ENCODE assay signal across 20 cellular contexts in genomic region chr4:6008092-6008551, GRCh38. TPM values are rescaled to one million over a fixed set of nuclear protein-coding genes. Genes with fewer than 3 reads are reported as not detected.
DNase-seq lines count a peak whose midpoint lies in the region; ATAC-seq, FAIRE-seq and TF ChIP-seq lines count a peak whose summit lies in the region.
"Had no signal": no experiment of that assay in that cellular context is flagged by ENCODE, and none has a peak within 500 bp of the region (broad histone marks: within the 10 kb centered on the region; RNA-seq: fewer than 3 reads in every experiment).

No MANE protein-coding gene starts in this region.

- CTCF ChIA-PET in H1 (lab: Charles Lee; ENCODE audit: partially characterized antibody): interaction anchor here (0.6 to 5.9 kb wide), 11 partner anchors 9 to 319 kb away, joined by 3 to 62 read pairs (median 6); partner anchors contain the start of gene C4orf50

- intact Hi-C loops in CD14-positive monocyte (cut with micrococcal nuclease): no loop called here

- H2BK20ac ChIP-seq in H9 (ENCODE audit: low read depth, low read length, poor library complexity, severe bottlenecking) (no peak overlapping the region), H1 (ENCODE audit: low read length) (no peak overlapping the region)

- FAIRE-seq in H1 (lab: Jason Lieb, UNC): no peak
- FAIRE-seq: colon, GM18507 had no signal

- H2AK5ac ChIP-seq in H9 (ENCODE audit: insufficient read length, low read length): no peak overlapping the region
- no peak overlapping the region for H2AK5ac ChIP-seq in H1 (ENCODE audit: low read depth, low read length)

- H2BK5ac ChIP-seq in H9 (ENCODE audit: insufficient read length, low read length) (no peak overlapping the region), H1 (ENCODE audit: low read depth, low read length) (no peak overlapping the region)

- POLR2A ChIA-PET in H1 (lab: Charles Lee; ENCODE audit: partially characterized antibody): no interaction called here

- H3K4ac ChIP-seq in H9 (ENCODE audit: low read depth, low read length) (no peak overlapping the region), H1 (replicated peaks; ENCODE audit: insufficient read length, low read depth, low read length) (no peak overlapping the region)

- WGBS in H9 (ENCODE audit: extremely low coverage, insufficient read length, low lambda C conversion rate): no CpG with 5 or more reads among the region's 54 CpGs
- 38% methylated on average over 39 of the region's 54 CpGs; no CpG with 5 or more reads in 1 of the 2 experiments for WGBS in H1 (ENCODE audit: extremely low coverage in 1 of 2, insufficient coverage in 1 of 2, insufficient read length in 1 of 2, insufficient replicate concordance in 2 of 2, low coverage in 1 of 2, low lambda C conversion rate in 2 of 2, missing lambda C conversion rate in 1 of 2), 2 experiments

- no peak overlapping the region for H3K18ac ChIP-seq in H9 (ENCODE audit: insufficient read length, low read depth, low read length)
- H3K18ac ChIP-seq in H1 (ENCODE audit: extremely low read depth, low read length): no peak overlapping the region

- no peak overlapping the region for H2AFZ ChIP-seq in H9 (ENCODE audit: low read length)
- H2AFZ ChIP-seq in H1 (ENCODE audit: low read length): peak overlapping the region; percentile 18; the same call in 1 of the 2 replicates

- no peak overlapping the region for H4K5ac ChIP-seq in H9 (ENCODE audit: insufficient read length, low read depth, low read length)
- H4K5ac ChIP-seq in H1 (ENCODE audit: insufficient read length, low read depth, low read length): no peak overlapping the region

- no peaks in the 10 kb centered on the region for H3K4me1 ChIP-seq in H9 (ENCODE audit: insufficient read depth, low read length)
- H3K4me1 ChIP-seq in H1 (replicated peaks in 1 of 4; ENCODE audit: control insufficient read depth in 3 of 4, insufficient read depth in 4 of 4, low read length in 3 of 4): no peaks in the 10 kb centered on the region; a peak in 1 of 7 replicates
- H3K4me1 ChIP-seq: right lobe of liver had no signal

- H3K79me2 ChIP-seq in H9 (ENCODE audit: insufficient read depth, low read length) (no peaks in the 10 kb centered on the region), H1 (ENCODE audit: control insufficient read depth in 1 of 2, insufficient read depth in 2 of 2, low read length in 2 of 2) (no peaks in the 10 kb centered on the region)

- H3K4me2 ChIP-seq in H9 (ENCODE audit: insufficient read depth, insufficient read length, low read length): no peak overlapping the region
- peak overlapping the region; percentile 31 to 50 for H3K4me2 ChIP-seq in H1 (ENCODE audit: insufficient read depth in 1 of 2, low read depth in 2 of 2, low read length in 2 of 2)

- H3K4me3 Mint-ChIP-seq in CD14-positive monocyte (peak overlapping the region in 1 of 2 donors; percentile 57), H9 (peak overlapping the region in 1 of 2 experiments; percentile 35; a peak in 2 of 5 replicates)
- H3K4me3 Mint-ChIP-seq in natural killer cell treated with Interleukin-12 subunit alpha and Interleukin-12 subunit beta and Interleukin-15 and Interleukin-18, amount 100 ng/mL, for 72 hours: no peak overlapping the region
- H3K4me3 Mint-ChIP-seq: T-helper 17 cell had no signal

- DNase-seq in CD14-positive monocyte (ENCODE audit: low spot score): peak; percentile 5
- peak; percentile 76 for DNase-seq in H9
- peak; percentile 19 to 67 for DNase-seq in H1 (ENCODE audit: low read depth in 1 of 2, low spot score in 2 of 2)
- peak; percentile 18 for DNase-seq in natural killer cell treated with Interleukin-12 subunit alpha and Interleukin-12 subunit beta and Interleukin-15 and Interleukin-18, amount 100 ng/mL, for 72 hours (ENCODE audit: low spot score)
- DNase-seq in NCI-H1092 treated with DMSO at 0.1 percent for 48 hours (lab: John Stamatoyannopoulos, UW): no peak
- DNase-seq: activated naive CD4-positive, alpha-beta T cell treated with anti-CD3 and anti-CD28 coated beads, Interleukin-2, amount 50 U/mL, for 16 hours; DMS153; NCI-H1092; NCI-H2227 treated with DMSO at 0.1 percent for 48 hours; Right ventricle myocardium superior; T-helper 17 cell had no signal

- TF ChIP-seq EP300 in H1 (IDR thresholded peaks at IDR 0.05; ENCODE audit: borderline replicate concordance in 1 of 2, low read depth in 2 of 2, low read length in 2 of 2): no peak

- H3K9ac ChIP-seq in H9 (ENCODE audit: extremely low read depth, insufficient read length, low read length) (no peak overlapping the region), H1 (replicated peaks in 1 of 4; ENCODE audit: extremely low read depth in 1 of 4, low read depth in 3 of 4, low read length in 3 of 4) (no peak overlapping the region)

- H3K23ac ChIP-seq in H9 (ENCODE audit: insufficient read length, low read depth, low read length) (no peak overlapping the region), H1 (ENCODE audit: insufficient read length) (no peak overlapping the region)

- H3K9me3 ChIP-seq in H9 (ENCODE audit: control insufficient read depth, low read depth, low read length) (no peaks in the 10 kb centered on the region), H1 (ENCODE audit: insufficient read depth in 2 of 2, low read depth in 1 of 2, low read length in 1 of 2) (peaks cover 0 to 7% of the 10 kb centered on the region in 2 experiments; a peak in 1 of 4 replicates)
- H3K9me3 ChIP-seq: neutrophil, right lobe of liver, suprapubic skin had no signal

- H3K27me3 ChIP-seq in H9 (ENCODE audit: insufficient read depth, low read length) (peaks cover 2% of the 10 kb centered on the region; the same call in 1 of the 2 replicates), H1 (replicated peaks in 1 of 4; ENCODE audit: control insufficient read depth in 3 of 4, extremely low read depth in 1 of 4, insufficient read depth in 3 of 4, low read length in 3 of 4) (peaks cover 0 to 22% (median 17%) of the 10 kb centered on the region in 4 experiments; a peak in 6 of 7 replicates)
- H3K27me3 ChIP-seq: right lobe of liver had no signal

- peaks cover 12 to 26% (median 22%) of the 10 kb centered on the region in 3 donors for H3K27me3 Mint-ChIP-seq in CD14-positive monocyte (ENCODE audit: low read depth in 3 of 3)
- peaks cover 32% of the 10 kb centered on the region for H3K27me3 Mint-ChIP-seq in H9 (ENCODE audit: low read depth)
- H3K27me3 Mint-ChIP-seq in natural killer cell treated with Interleukin-12 subunit alpha and Interleukin-12 subunit beta and Interleukin-15 and Interleukin-18, amount 100 ng/mL, for 72 hours: peaks cover 19 to 30% of the 10 kb centered on the region in 2 donors

- H2BK12ac ChIP-seq in H9 (ENCODE audit: insufficient read length, low read depth, low read length) (no peak overlapping the region), H1 (ENCODE audit: low read depth, low read length) (no peak overlapping the region)

- no peak overlapping the region for H3K27ac Mint-ChIP-seq in CD14-positive monocyte
- no peak overlapping the region for H3K27ac Mint-ChIP-seq in H9
- no peak overlapping the region for H3K27ac Mint-ChIP-seq in natural killer cell treated with Interleukin-12 subunit alpha and Interleukin-12 subunit beta and Interleukin-15 and Interleukin-18, amount 100 ng/mL, for 72 hours
- H3K27ac Mint-ChIP-seq: T-helper 17 cell had no signal

- peak in 1 of 2 donors; percentile 39 for ATAC-seq in natural killer cell treated with Interleukin-12 subunit alpha and Interleukin-12 subunit beta and Interleukin-15 and Interleukin-18, amount 100 ng/mL, for 72 hours
- ATAC-seq in HG02885 (IDR thresholded peaks at IDR 0.05; ENCODE audit: poor library complexity, unreplicated experiment) (no peak), GM18870 (IDR thresholded peaks at IDR 0.05; ENCODE audit: unreplicated experiment) (no peak), HG02759 (IDR thresholded peaks at IDR 0.05; ENCODE audit: unreplicated experiment) (no peak)
- ATAC-seq: activated CD4-positive, CD25-positive, alpha-beta regulatory T cell treated with anti-CD3 and anti-CD28 coated beads, Interleukin-2, amount 50 U/mL, for 24 hours; T-helper 17 cell had no signal

- H3K9me3 Mint-ChIP-seq in CD14-positive monocyte: no peaks in the 10 kb centered on the region
- peaks cover 0 to 3% of the 10 kb centered on the region in 2 experiments; a peak in 1 of 5 replicates for H3K9me3 Mint-ChIP-seq in H9
- no peaks in the 10 kb centered on the region for H3K9me3 Mint-ChIP-seq in natural killer cell treated with Interleukin-12 subunit alpha and Interleukin-12 subunit beta and Interleukin-15 and Interleukin-18, amount 100 ng/mL, for 72 hours

- no peaks in the 10 kb centered on the region for H3K36me3 ChIP-seq in H1 (ENCODE audit: control insufficient read depth in 2 of 4, insufficient read depth in 4 of 4, low read length in 3 of 4)
- H3K36me3 ChIP-seq: neutrophil, right lobe of liver, suprapubic skin had no signal

- no peak overlapping the region for H3T11ph ChIP-seq in H9 (ENCODE audit: low read length)

- H3K27ac ChIP-seq in H9 (ENCODE audit: insufficient read length, low read depth, low read length) (no peak overlapping the region), H1 (ENCODE audit: low read depth, low read length) (no peak overlapping the region)
- H3K27ac ChIP-seq: neutrophil, right lobe of liver, suprapubic skin had no signal

- H2BK120ac ChIP-seq in H9 (ENCODE audit: low read depth, low read length, poor library complexity, severe bottlenecking) (no peak overlapping the region), H1 (replicated peaks; ENCODE audit: low read depth, low read length) (no peak overlapping the region)

- H4K20me1 ChIP-seq in H9 (ENCODE audit: control insufficient read depth, insufficient read depth, insufficient read length): no peaks in the 10 kb centered on the region
- peaks cover 0 to 6% of the 10 kb centered on the region in 2 experiments for H4K20me1 ChIP-seq in H1 (replicated peaks in 1 of 2; ENCODE audit: control insufficient read depth in 1 of 2, insufficient read depth in 2 of 2, low read length in 2 of 2)

- peak; percentile 2 to 41; a peak in 1 of 4 replicates for TF ChIP-seq RAD21 in H1 (IDR thresholded peaks at IDR 0.05 in 1 of 2, conservative IDR thresholded peaks at IDR 0.05 in 1 of 2; ENCODE audit: low read depth in 2 of 2, low read length in 2 of 2)

- no peak overlapping the region for H4K91ac ChIP-seq in H9 (ENCODE audit: insufficient read length, low read depth, low read length)
- H4K91ac ChIP-seq in H1 (replicated peaks; ENCODE audit: insufficient read length, low read length): no peak overlapping the region

- TF ChIP-seq POLR2A in H1 (IDR thresholded peaks at IDR 0.05; ENCODE audit: control extremely low read depth in 1 of 2, low read depth in 2 of 2, low read length in 2 of 2): no peak

- H2BK15ac ChIP-seq in H9 (ENCODE audit: low read depth, low read length) (no peak overlapping the region), H1 (ENCODE audit: low read length) (no peak overlapping the region)

- H3K23me2 ChIP-seq in H9 (ENCODE audit: insufficient read length, low read depth, low read length, poor library complexity, severe bottlenecking) (no peaks in the 10 kb centered on the region), H1 (ENCODE audit: low read depth, low read length) (peaks cover 16% of the 10 kb centered on the region; the same call in 1 of the 2 replicates)

- H3K56ac ChIP-seq in H9 (ENCODE audit: insufficient read length, low read depth, low read length) (no peak overlapping the region), H1 (replicated peaks; ENCODE audit: insufficient read length, low read depth, low read length) (no peak overlapping the region)

- peak overlapping the region in 3 of 4 experiments; percentile 6 to 41 (median 18); a peak in 5 of 8 replicates for H3K4me3 ChIP-seq in H1 (ENCODE audit: extremely low read depth in 1 of 4, insufficient read depth in 2 of 4, low read depth in 3 of 4, low read length in 4 of 4)
- H3K4me3 ChIP-seq: right lobe of liver, suprapubic skin had no signal

- no peaks in the 10 kb centered on the region for H3K4me1 Mint-ChIP-seq in CD14-positive monocyte
- H3K4me1 Mint-ChIP-seq in H9: peaks cover 19 to 21% of the 10 kb centered on the region in 2 experiments
- H3K4me1 Mint-ChIP-seq in natural killer cell treated with Interleukin-12 subunit alpha and Interleukin-12 subunit beta and Interleukin-15 and Interleukin-18, amount 100 ng/mL, for 72 hours (ENCODE audit: low read depth in 2 of 2): peaks cover 0 to 4% of the 10 kb centered on the region in 2 donors

- no peak overlapping the region for H3K14ac ChIP-seq in H9 (ENCODE audit: insufficient read depth, low read length)
- H3K14ac ChIP-seq in H1 (ENCODE audit: insufficient read length): no peak overlapping the region

- H3K79me1 ChIP-seq in H9 (ENCODE audit: insufficient read depth, low read depth, low read length, poor library complexity, severe bottlenecking) (no peaks in the 10 kb centered on the region), H1 (ENCODE audit: low read depth, low read length) (no peaks in the 10 kb centered on the region)

- TF ChIP-seq CTCF in CD14-positive monocyte (IDR thresholded peaks at IDR 0.05): no peak
- TF ChIP-seq CTCF in H9 (conservative IDR thresholded peaks at IDR 0.05): peak; percentile 59
- peak in 2 of 3 experiments; percentile 40 to 72; a peak in 3 of 4 replicates for TF ChIP-seq CTCF in H1 (IDR thresholded peaks at IDR 0.05; ENCODE audit: control extremely low read depth in 1 of 3, insufficient read depth in 1 of 3, low read depth in 1 of 3, low read length in 3 of 3)

- H4K8ac ChIP-seq in H9 (replicated peaks; ENCODE audit: insufficient read length, low read depth, low read length): no peak overlapping the region
- H4K8ac ChIP-seq in H1 (ENCODE audit: extremely low read depth, insufficient read depth, low read length): peak overlapping the region; percentile 31; the same call in 1 of the 2 replicates

- H3K36me3 Mint-ChIP-seq in CD14-positive monocyte (no peaks in the 10 kb centered on the region), H9 (ENCODE audit: insufficient read depth in 1 of 3, low read depth in 3 of 3) (peaks cover 0 to 2% (median 0%) of the 10 kb centered on the region in 3 experiments; a peak in 2 of 7 replicates)
- H3K36me3 Mint-ChIP-seq in natural killer cell treated with Interleukin-12 subunit alpha and Interleukin-12 subunit beta and Interleukin-15 and Interleukin-18, amount 100 ng/mL, for 72 hours: no peaks in the 10 kb centered on the region

RNA-seq across cellular contexts. Expression of gene C4orf50, which starts 10.1 kb away (rescaled TPM):
- polyA plus RNA-seq in CD14-positive monocyte: not detected
- 0.17 and 0.18 TPM in 2 replicates for total RNA-seq in H9 (2021)
- total RNA-seq in H1 (2021; fragmentation: NEBNext Ultra II Directional; extraction: Animal tissue kit (Norgen Biotek cat#: 25700)): 0.22 and 0.23 TPM in 2 replicates
- polyA plus RNA-seq in H1 (2011; rRNA removed): 0.08 and 0.16 TPM in 2 replicates
- 0.14 TPM for polyA plus RNA-seq in H1 (2011; cell fraction: cytosol; rRNA removed)
- polyA plus RNA-seq in H1 (2011; cell fraction: nucleus; rRNA removed): 0.44 TPM
- polyA plus RNA-seq in H1 (2012, experiment 1 of 2): 0.15 to 0.25 TPM (median 0.20 TPM) in 4 replicates
- 0.04 TPM for polyA plus RNA-seq in H1 (2012, experiment 2 of 2)
- polyA plus RNA-seq in H1 (2013, experiment 1 of 2): 0.06 TPM
- 0.09 TPM for polyA plus RNA-seq in H1 (2013, experiment 2 of 2)
- 0.32 and 0.46 TPM in 2 replicates for polyA minus RNA-seq in H1 (2011; rRNA and poly(A)+ RNA removed)
- polyA minus RNA-seq in H1 (2011; cell fraction: cytosol; rRNA and poly(A)+ RNA removed): 0.22 TPM
- 0.70 TPM for polyA minus RNA-seq in H1 (2011; cell fraction: nucleus; rRNA and poly(A)+ RNA removed)
- total RNA-seq in natural killer cell treated with Interleukin-12 subunit alpha and Interleukin-12 subunit beta and Interleukin-15 and Interleukin-18, amount 100 ng/mL, for 72 hours: 1 to 10 TPM in 1 of 2 donors, under 1 TPM in 1; 0.81 to 6.9 TPM
- total RNA-seq: Right ventricle myocardium superior, suprapubic skin had no signal
